17 cellular contexts compared by ENCODE assay signal in genomic region chr5:65050826-65051498, GRCh38.
A peak's percentile ranks its signal among the peaks of the same experiment; 100 is the strongest.
DNase-seq lines count a peak whose midpoint lies in the region; ATAC-seq, FAIRE-seq and TF ChIP-seq lines count a peak whose summit lies in the region.
"Had no signal": no experiment of that assay in that cellular context is flagged by ENCODE, and none has a peak within 500 bp of the region (broad histone marks: within the 10 kb centered on the region; RNA-seq: fewer than 3 reads in every experiment).

No MANE protein-coding gene starts in this region.

- peak overlapping the region in 7 of 11 experiments; percentile 7 to 75 (median 49); a peak in 14 of 22 replicates for H3K4me2 ChIP-seq in BLaER1 treated with 17β-estradiol and CSF1 and Interleukin-3, amounts not matched to agents 10 nM and 100 nM

- no peak overlapping the region for H3K4me3 ChIP-seq in BLaER1 treated with 17β-estradiol and CSF1 and Interleukin-3, amounts not matched to agents 10 nM and 100 nM
- H3K4me3 ChIP-seq in ascending aorta (no peak overlapping the region), rectal smooth muscle tissue (ENCODE audit: low read length) (no peak overlapping the region)
- H3K4me3 ChIP-seq: colonic mucosa had no signal

- no peaks in the 10 kb centered on the region for H4K20me1 ChIP-seq in BLaER1 treated with 17β-estradiol and CSF1 and Interleukin-3, amounts not matched to agents 10 nM and 100 nM

- peaks cover 14 to 54% (median 35%) of the 10 kb centered on the region in 10 experiments for H3K4me1 ChIP-seq in BLaER1 treated with 17β-estradiol and CSF1 and Interleukin-3, amounts not matched to agents 10 nM and 100 nM
- H3K4me1 ChIP-seq in ascending aorta (peaks cover 0 to 3% of the 10 kb centered on the region in 2 donors), rectal smooth muscle tissue (ENCODE audit: control insufficient read depth, insufficient read depth, low read length) (peaks cover 4% of the 10 kb centered on the region)
- H3K4me1 ChIP-seq: BE2C, colonic mucosa, foreskin keratinocyte had no signal

- no peak for ATAC-seq in HG03442 (IDR thresholded peaks at IDR 0.05; ENCODE audit: unreplicated experiment)
- no peak for ATAC-seq in GM18907 (IDR thresholded peaks at IDR 0.05; ENCODE audit: unreplicated experiment)
- ATAC-seq in HG02981 (IDR thresholded peaks at IDR 0.05; ENCODE audit: unreplicated experiment) = no peak
- ATAC-seq: activated CD4-positive, CD25-positive, alpha-beta regulatory T cell treated with anti-CD3 and anti-CD28 coated beads, Interleukin-2, amount 50 U/mL, for 24 hours; foreskin keratinocyte had no signal

- H3K9ac ChIP-seq in BLaER1 treated with 17β-estradiol and CSF1 and Interleukin-3, amounts not matched to agents 10 nM and 100 nM = no peak overlapping the region
- H3K9ac ChIP-seq in rectal smooth muscle tissue (ENCODE audit: low read length) = no peak overlapping the region

- peaks cover 12 to 46% (median 31%) of the 10 kb centered on the region in 11 experiments for H3K9me3 ChIP-seq in BLaER1 treated with 17β-estradiol and CSF1 and Interleukin-3, amounts not matched to agents 10 nM and 100 nM (replicated peaks in 1 of 11)
- no peaks in the 10 kb centered on the region for H3K9me3 ChIP-seq in ascending aorta
- H3K9me3 ChIP-seq: BE2C, colonic mucosa had no signal

- no peak for FAIRE-seq in HTR-8/SVneo (lab: Jason Lieb, UNC)
- FAIRE-seq: astrocyte had no signal

- no peak overlapping the region for H3K27ac ChIP-seq in BLaER1 treated with 17β-estradiol and CSF1 and Interleukin-3, amounts not matched to agents 10 nM and 100 nM
- H3K27ac ChIP-seq in ascending aorta = peak overlapping the region; percentile 4 to 55
- peak overlapping the region; percentile 42 for H3K27ac ChIP-seq in rectal smooth muscle tissue (ENCODE audit: low read depth, low read length)
- H3K27ac ChIP-seq: colonic mucosa, foreskin keratinocyte had no signal

- no peaks in the 10 kb centered on the region for H3K27me3 ChIP-seq in BLaER1 treated with 17β-estradiol and CSF1 and Interleukin-3, amounts not matched to agents 10 nM and 100 nM
- H3K27me3 ChIP-seq in ascending aorta (no peaks in the 10 kb centered on the region), rectal smooth muscle tissue (ENCODE audit: control insufficient read depth, insufficient read depth, low read length) (no peaks in the 10 kb centered on the region)
- H3K27me3 ChIP-seq: BE2C, colonic mucosa, foreskin keratinocyte had no signal

- intact Hi-C loops in ascending aorta (cut with DNase I) = no loop called here

- no peak for TF ChIP-seq CTCF in ascending aorta (IDR thresholded peaks at IDR 0.05)

- H3K36me3 ChIP-seq in BLaER1 treated with 17β-estradiol and CSF1 and Interleukin-3, amounts not matched to agents 10 nM and 100 nM = no peaks in the 10 kb centered on the region
- H3K36me3 ChIP-seq in ascending aorta (no peaks in the 10 kb centered on the region), rectal smooth muscle tissue (ENCODE audit: control insufficient read depth, insufficient read depth, low read length) (no peaks in the 10 kb centered on the region)
- H3K36me3 ChIP-seq: BE2C, colonic mucosa had no signal

- DNase-seq in HTR-8/SVneo (ENCODE audit: insufficient read length, low spot score) (peak; percentile 12), ascending aorta (ENCODE audit: low spot score in 2 of 2) (no peak)
- DNase-seq: activated gamma-delta T cell treated with Interleukin-2 at 50 U/mL for 16 hours, BE2C, colonic mucosa, foreskin keratinocyte, H7, NCI-H1694, right cardiac atrium, SHP77 had no signal

Comparison
In these comparisons a context has a peak if more than half of its experiments do, and no peak if none do; other contexts are left out.
1. H3K27ac ChIP-seq: peak in ascending aorta (2 of 2) and rectal smooth muscle tissue (single experiment); none in BLaER1 treated with 17β-estradiol and CSF1 and Interleukin-3, amounts not matched to agents 10 nM and 100 nM (0 of 11).